In genomic region chr19:34345934-34346333, GRCh38 we compare ENCODE assay signal across 9 cellular contexts. TPM values are rescaled to one million over a fixed set of nuclear protein-coding genes. Genes with fewer than 3 reads are reported as not detected.
DNase-seq lines count a peak whose midpoint lies in the region; ATAC-seq lines count a peak whose summit lies in the region.
"Had no signal": no experiment of that assay in that cellular context is flagged by ENCODE, and none has a peak within 500 bp of the region (broad histone marks: within the 10 kb centered on the region; RNA-seq: fewer than 3 reads in every experiment).

No MANE protein-coding gene starts in this region.

- no peaks in the 10 kb centered on the region for H3K9me3 Mint-ChIP-seq in activated naive CD4-positive, alpha-beta T cell treated with anti-CD3 and anti-CD28 coated beads, Interleukin-2, amount 50 U/mL, for 24 hours
- H3K9me3 Mint-ChIP-seq: dendritic cell treated with granulocyte-macrophage colony-stimulating factor and Interleukin-4, amounts not matched to agents 40 ng/mL and 50 ng/mL, for 4 days had no signal

- intact Hi-C loops in head of caudate nucleus (cut with DNase I) = no loop called here

- peak overlapping the region; percentile 16 for H3K27ac Mint-ChIP-seq in activated naive CD4-positive, alpha-beta T cell treated with anti-CD3 and anti-CD28 coated beads, Interleukin-2, amount 50 U/mL, for 24 hours
- H3K27ac Mint-ChIP-seq: dendritic cell treated with granulocyte-macrophage colony-stimulating factor and Interleukin-4, amounts not matched to agents 40 ng/mL and 50 ng/mL, for 4 days had no signal

- peaks cover 27% of the 10 kb centered on the region for H3K4me1 Mint-ChIP-seq in activated naive CD4-positive, alpha-beta T cell treated with anti-CD3 and anti-CD28 coated beads, Interleukin-2, amount 50 U/mL, for 24 hours

- ATAC-seq in HG02970 (IDR thresholded peaks at IDR 0.05; ENCODE audit: low FRiP score, unreplicated experiment) (no peak), GM19397 (IDR thresholded peaks at IDR 0.05; ENCODE audit: unreplicated experiment) (no peak)

- peaks cover 10% of the 10 kb centered on the region for H3K36me3 Mint-ChIP-seq in activated naive CD4-positive, alpha-beta T cell treated with anti-CD3 and anti-CD28 coated beads, Interleukin-2, amount 50 U/mL, for 24 hours

- H3K27me3 Mint-ChIP-seq in activated naive CD4-positive, alpha-beta T cell treated with anti-CD3 and anti-CD28 coated beads, Interleukin-2, amount 50 U/mL, for 24 hours = no peaks in the 10 kb centered on the region
- H3K27me3 Mint-ChIP-seq: dendritic cell treated with granulocyte-macrophage colony-stimulating factor and Interleukin-4, amounts not matched to agents 40 ng/mL and 50 ng/mL, for 4 days had no signal

- in situ Hi-C loops in SK-MEL-5 (cut with HindIII; ENCODE audit: low pct_unique_long_range_greater_than_20kb, low sequenced_read_pairs) = no loop called here

- DNase-seq in EL (peak; percentile 82), LoVo (ENCODE audit: low spot score) (peak; percentile 50), SK-MEL-5 (ENCODE audit: low read depth, low spot score) (peak; percentile 90), head of caudate nucleus (peak; percentile 37 to 93 (median 81)), putamen (ENCODE audit: low spot score) (peak; percentile 66)

- no peak overlapping the region for H3K4me3 Mint-ChIP-seq in activated naive CD4-positive, alpha-beta T cell treated with anti-CD3 and anti-CD28 coated beads, Interleukin-2, amount 50 U/mL, for 24 hours
- H3K4me3 Mint-ChIP-seq: dendritic cell treated with granulocyte-macrophage colony-stimulating factor and Interleukin-4, amounts not matched to agents 40 ng/mL and 50 ng/mL, for 4 days had no signal

RNA-seq across cellular contexts. Expression of gene GPI, which starts 19.1 kb away (rescaled TPM):
- total RNA-seq in SK-MEL-5 (2014; rRNA removed; shearing (Covaris generic)) = 177 and 191 TPM in 2 replicates
- 291 and 342 TPM in 2 replicates for polyA plus RNA-seq in SK-MEL-5 (2015; cell fraction: cytosol; rRNA removed)
- polyA plus RNA-seq in SK-MEL-5 (2015; cell fraction: nucleus; rRNA removed) = 274 and 312 TPM in 2 replicates

RNA-seq across cellular contexts. Expression of gene PDCD2L, which starts 58.3 kb away (rescaled TPM):
- 17.5 and 18.6 TPM in 2 replicates for total RNA-seq in SK-MEL-5 (2014; rRNA removed; shearing (Covaris generic))
- polyA plus RNA-seq in SK-MEL-5 (2015; cell fraction: cytosol; rRNA removed) = 25.1 and 28.6 TPM in 2 replicates
- 3.8 and 4.0 TPM in 2 replicates for polyA plus RNA-seq in SK-MEL-5 (2015; cell fraction: nucleus; rRNA removed)
